2 cellular contexts compared by ENCODE assay signal in the genomic region with DNA sequence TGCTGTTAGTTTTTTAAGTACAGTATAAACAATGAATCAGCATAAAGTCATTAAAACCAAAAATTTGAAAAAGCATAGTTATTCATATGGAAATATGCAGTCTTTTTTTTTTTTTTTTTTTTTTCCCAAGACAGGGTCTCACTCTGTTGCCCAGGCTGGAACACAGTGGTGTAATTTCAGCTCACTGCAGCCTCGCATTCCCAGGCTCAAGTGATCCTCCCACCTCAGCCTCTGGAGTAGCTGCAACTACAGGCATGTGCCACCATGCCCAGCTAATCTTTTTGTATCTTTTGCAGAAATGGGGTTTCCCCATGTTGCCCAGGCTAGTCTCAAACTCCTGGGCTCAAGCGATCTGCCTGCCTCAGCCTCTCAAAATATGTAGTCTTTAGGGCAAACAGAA.
TF ChIP-seq lines count a peak whose summit lies in the region.

No MANE protein-coding gene starts in this region.

TF ChIP-seq in IMR-90, 13 proteins besides CTCF, POLR2A, EP300 and RAD21:
- peak; percentile 7; the same call in 1 of the 2 replicates for TF ChIP-seq NFE2L2 (IDR thresholded peaks at IDR 0.05; ENCODE audit: low read depth, low read length)
- TF ChIP-seq BHLHE40 (IDR thresholded peaks at IDR 0.05; ENCODE audit: low read depth, low read length) = no peak
- TF ChIP-seq SMC3 (IDR thresholded peaks at IDR 0.05; ENCODE audit: low read depth, low read length) = no peak

TF ChIP-seq in H1, 55 proteins besides CTCF, POLR2A, EP300 and RAD21:
- TF ChIP-seq, protein P1, sequence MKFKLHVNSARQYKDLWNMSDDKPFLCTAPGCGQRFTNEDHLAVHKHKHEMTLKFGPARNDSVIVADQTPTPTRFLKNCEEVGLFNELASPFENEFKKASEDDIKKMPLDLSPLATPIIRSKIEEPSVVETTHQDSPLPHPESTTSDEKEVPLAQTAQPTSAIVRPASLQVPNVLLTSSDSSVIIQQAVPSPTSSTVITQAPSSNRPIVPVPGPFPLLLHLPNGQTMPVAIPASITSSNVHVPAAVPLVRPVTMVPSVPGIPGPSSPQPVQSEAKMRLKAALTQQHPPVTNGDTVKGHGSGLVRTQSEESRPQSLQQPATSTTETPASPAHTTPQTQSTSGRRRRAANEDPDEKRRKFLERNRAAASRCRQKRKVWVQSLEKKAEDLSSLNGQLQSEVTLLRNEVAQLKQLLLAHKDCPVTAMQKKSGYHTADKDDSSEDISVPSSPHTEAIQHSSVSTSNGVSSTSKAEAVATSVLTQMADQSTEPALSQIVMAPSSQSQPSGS (IDR thresholded peaks at IDR 0.05; ENCODE audit: low read length) = no peak; the same call in 1 of the 2 replicates
- TF ChIP-seq HDAC2 (IDR thresholded peaks at IDR 0.05; ENCODE audit: borderline replicate concordance in 1 of 2, low read depth in 2 of 2, low read length in 2 of 2) (0 out of 4 replicates have a peak, but pooled peaks of 1 of the 2 experiments have one; percentile 56), SAP30 (IDR thresholded peaks at IDR 0.05; ENCODE audit: insufficient read depth, insufficient replicate concordance, low read length) (no peak), KDM4A (IDR thresholded peaks at IDR 0.05; ENCODE audit: low read depth, low read length, severe bottlenecking) (no peak), FOSL1 (IDR thresholded peaks at IDR 0.05; ENCODE audit: insufficient read depth, low read depth, low read length) (no peak), KDM1A (IDR thresholded peaks at IDR 0.05; ENCODE audit: borderline replicate concordance, low read length) (peak; percentile 69; the same call in 1 of the 2 replicates), PHF8 (conservative IDR thresholded peaks at IDR 0.05; ENCODE audit: low read depth, low read length) (no peak), SP1 (IDR thresholded peaks at IDR 0.05; ENCODE audit: low read depth, low read length) (no peak), POU5F1 (IDR thresholded peaks at IDR 0.05; ENCODE audit: low read depth, low read length) (no peak), SP2 (IDR thresholded peaks at IDR 0.05; ENCODE audit: low read length) (no peak), POLR2AphosphoS5 (IDR thresholded peaks at IDR 0.05; ENCODE audit: low read depth, low read length) (peak; percentile 88), YY1 (IDR thresholded peaks at IDR 0.05; ENCODE audit: low read depth, low read length) (no peak), CREB1 (IDR thresholded peaks at IDR 0.05) (0 out of 2 replicates have a peak, but pooled peaks have one; percentile 17), TEAD4 (IDR thresholded peaks at IDR 0.05; ENCODE audit: low read depth, low read length) (peak; percentile 82), GABPA (IDR thresholded peaks at IDR 0.05; ENCODE audit: borderline replicate concordance, insufficient read depth, low read length) (no peak), RXRA (IDR thresholded peaks at IDR 0.05; ENCODE audit: insufficient read depth, low read depth, low read length) (no peak), TCF12 (IDR thresholded peaks at IDR 0.05; ENCODE audit: low read depth, low read length) (no peak), CHD1 (IDR thresholded peaks at IDR 0.05; ENCODE audit: low read depth, low read length) (no peak), NRF1 (IDR thresholded peaks at IDR 0.05; ENCODE audit: low read depth, low read length) (no peak), CEBPB (IDR thresholded peaks at IDR 0.05; ENCODE audit: low read depth, low read length) (0 out of 2 replicates have a peak, but pooled peaks have one; percentile 14), TAF7 (optimal IDR thresholded peaks at IDR 0.05; ENCODE audit: borderline replicate concordance, low read depth, low read length) (no peak), TBP (IDR thresholded peaks at IDR 0.05; ENCODE audit: low read depth, low read length) (no peak), SRF (IDR thresholded peaks at IDR 0.05; ENCODE audit: low read depth, low read length) (no peak)
- TF ChIP-seq, protein P2, sequence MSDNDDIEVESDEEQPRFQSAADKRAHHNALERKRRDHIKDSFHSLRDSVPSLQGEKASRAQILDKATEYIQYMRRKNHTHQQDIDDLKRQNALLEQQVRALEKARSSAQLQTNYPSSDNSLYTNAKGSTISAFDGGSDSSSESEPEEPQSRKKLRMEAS (IDR thresholded peaks at IDR 0.05) = no peak
- TF ChIP-seq, protein P3, sequence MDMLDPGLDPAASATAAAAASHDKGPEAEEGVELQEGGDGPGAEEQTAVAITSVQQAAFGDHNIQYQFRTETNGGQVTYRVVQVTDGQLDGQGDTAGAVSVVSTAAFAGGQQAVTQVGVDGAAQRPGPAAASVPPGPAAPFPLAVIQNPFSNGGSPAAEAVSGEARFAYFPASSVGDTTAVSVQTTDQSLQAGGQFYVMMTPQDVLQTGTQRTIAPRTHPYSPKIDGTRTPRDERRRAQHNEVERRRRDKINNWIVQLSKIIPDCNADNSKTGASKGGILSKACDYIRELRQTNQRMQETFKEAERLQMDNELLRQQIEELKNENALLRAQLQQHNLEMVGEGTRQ (IDR thresholded peaks at IDR 0.05; ENCODE audit: low read length) = no peak
